8 cellular contexts compared by ENCODE assay signal in the genomic region with DNA sequence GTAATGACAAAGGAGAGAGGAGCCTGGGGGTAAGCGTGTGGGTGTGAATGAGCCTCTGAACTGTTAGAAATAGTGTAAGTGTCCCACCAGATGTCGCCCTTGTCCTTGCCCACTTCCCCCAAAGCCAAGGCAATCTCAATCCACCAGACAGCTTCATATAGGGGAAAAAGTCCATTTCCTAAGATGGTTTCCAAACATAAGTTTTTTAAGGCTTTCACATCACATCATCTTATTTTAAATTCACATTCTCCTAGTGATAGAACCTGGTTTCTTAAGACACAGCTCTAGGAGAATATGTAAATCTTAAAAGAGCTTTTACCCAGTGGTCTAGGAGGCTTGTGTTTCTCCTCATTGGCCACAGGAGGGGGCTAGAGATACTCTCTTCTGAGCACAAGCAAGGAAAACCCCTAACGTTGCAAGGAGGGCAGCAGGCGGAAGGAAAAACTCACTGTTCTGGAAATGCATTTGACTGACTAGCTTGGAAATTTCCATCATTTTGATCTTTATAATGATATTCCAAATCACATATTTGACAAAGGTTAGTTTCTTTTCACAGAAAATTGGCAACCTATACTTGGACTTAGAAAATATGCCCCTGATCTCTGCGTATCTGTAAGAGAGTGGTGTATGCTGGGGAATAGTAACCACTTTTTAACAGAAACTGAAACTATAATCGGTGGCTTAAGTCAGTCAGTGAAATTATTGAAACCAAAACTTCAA. TPM values are rescaled to one million over a fixed set of nuclear protein-coding genes. Genes with fewer than 3 reads are reported as not detected.
A peak's percentile ranks its signal among the peaks of the same experiment; 100 is the strongest.
DNase-seq lines count a peak whose midpoint lies in the region; ATAC-seq lines count a peak whose summit lies in the region.

No MANE protein-coding gene starts in this region.

- H3K27me3 Mint-ChIP-seq in CD4-positive, CD25-positive, alpha-beta regulatory T cell = peaks cover 44% of the 10 kb centered on the region

- no peaks in the 10 kb centered on the region for H3K9me3 ChIP-seq in CD4-positive, CD25-positive, alpha-beta regulatory T cell (ENCODE audit: control insufficient read depth in 2 of 2, low read length in 2 of 2)

- H3K27ac Mint-ChIP-seq in CD4-positive, CD25-positive, alpha-beta regulatory T cell = peak overlapping the region; percentile 79 to 97 (median 92)

- H3K4me3 Mint-ChIP-seq in CD4-positive, CD25-positive, alpha-beta regulatory T cell = peak overlapping the region; percentile 85 to 97 (median 86)

- peak; percentile 69 to 96 (median 93) for DNase-seq in CD4-positive, CD25-positive, alpha-beta regulatory T cell
- DNase-seq in NCI-H526 (lab: John Stamatoyannopoulos, UW) (peak; percentile 88 to 93), midbrain (lab: John Stamatoyannopoulos, UW) (peak; percentile 88)
- peak; percentile 56 for DNase-seq in activated CD4-positive, alpha-beta T cell treated with anti-CD3 and anti-CD28 coated beads, Interleukin-2, amount 50 U/mL, for 1 hour
- peak; percentile 50 for DNase-seq in effector CD8-positive, alpha-beta T cell (lab: John Stamatoyannopoulos, UW)
- DNase-seq in stimulated activated CD8-positive, alpha-beta memory T cell treated with anti-CD3 and anti-CD28 coated beads, Interleukin-2, amount 100 ng/mL, for 1 hour (ENCODE audit: low read depth in 2 of 2) = peak; percentile 30 to 47

- peak overlapping the region; percentile 88 for H3K4me3 ChIP-seq in CD4-positive, CD25-positive, alpha-beta regulatory T cell (ENCODE audit: low read depth, low read length)

- H3K4me1 ChIP-seq in CD4-positive, CD25-positive, alpha-beta regulatory T cell (ENCODE audit: control insufficient read depth, insufficient read depth, low read length, poor library complexity, severe bottlenecking) = peaks cover 11% of the 10 kb centered on the region

- peaks cover 8 to 14% (median 10%) of the 10 kb centered on the region in 4 donors for H3K4me1 Mint-ChIP-seq in CD4-positive, CD25-positive, alpha-beta regulatory T cell

- peak; percentile 92 to 94 for ATAC-seq in CD4-positive, CD25-positive, alpha-beta regulatory T cell (ENCODE audit: low read depth in 2 of 2)
- ATAC-seq in GM19328 (IDR thresholded peaks at IDR 0.05; ENCODE audit: unreplicated experiment) (peak; percentile 82), HG03457 (IDR thresholded peaks at IDR 0.05; ENCODE audit: unreplicated experiment) (peak; percentile 79)

- H3K36me3 ChIP-seq in CD4-positive, CD25-positive, alpha-beta regulatory T cell (ENCODE audit: control insufficient read depth, insufficient read depth, low read length) = no peaks in the 10 kb centered on the region

- H3K9me3 Mint-ChIP-seq in CD4-positive, CD25-positive, alpha-beta regulatory T cell = peaks cover 0 to 12% (median under 1%) of the 10 kb centered on the region in 7 donors

- peaks cover under 1% of the 10 kb centered on the region for H3K27me3 ChIP-seq in CD4-positive, CD25-positive, alpha-beta regulatory T cell (ENCODE audit: control insufficient read depth, insufficient read depth, low read length)

- H3K36me3 Mint-ChIP-seq in CD4-positive, CD25-positive, alpha-beta regulatory T cell = peaks cover 10% of the 10 kb centered on the region

- peak overlapping the region; percentile 91 for H3K27ac ChIP-seq in CD4-positive, CD25-positive, alpha-beta regulatory T cell (ENCODE audit: insufficient read depth, low read length, poor library complexity, severe bottlenecking)

RNA-seq across cellular contexts. Expression of gene LPAR3, which starts 51.9 kb away (rescaled TPM):
- 0.32 TPM for total RNA-seq in CD4-positive, CD25-positive, alpha-beta regulatory T cell
- not detected for polyA plus RNA-seq in CD4-positive, CD25-positive, alpha-beta regulatory T cell

RNA-seq across cellular contexts. Expression of gene MCOLN2, which starts 52.0 kb away (rescaled TPM):
- 6.4 TPM for total RNA-seq in CD4-positive, CD25-positive, alpha-beta regulatory T cell
- under 1 TPM in 3 of 4 donors, not detected in 1; 0.47 to 0.69 (median 0.60) TPM for polyA plus RNA-seq in CD4-positive, CD25-positive, alpha-beta regulatory T cell

Comparison
In these comparisons a context has a peak if more than half of its experiments do, and no peak if none do; other contexts are left out.
1. Peak in every context shown above with its lines: DNase-seq, ATAC-seq, H3K4me3 ChIP-seq and H3K27ac ChIP-seq.
2. DNase-seq: peak in every context shown above with its lines; median percentile 93 in CD4-positive, CD25-positive, alpha-beta regulatory T cell; 90 in NCI-H526; 88 in midbrain; 56 in activated CD4-positive, alpha-beta T cell treated with anti-CD3 and anti-CD28 coated beads, Interleukin-2, amount 50 U/mL, for 1 hour; 50 in effector CD8-positive, alpha-beta T cell; 38 in stimulated activated CD8-positive, alpha-beta memory T cell treated with anti-CD3 and anti-CD28 coated beads, Interleukin-2, amount 100 ng/mL, for 1 hour.